In genomic region chr10:30750971-30751677, GRCh38 we compare ENCODE assay signal across 11 cellular contexts.
DNase-seq lines count a peak whose midpoint lies in the region; ATAC-seq and TF ChIP-seq lines count a peak whose summit lies in the region.
"Had no signal": no experiment of that assay in that cellular context is flagged by ENCODE, and none has a peak within 500 bp of the region (broad histone marks: within the 10 kb centered on the region; RNA-seq: fewer than 3 reads in every experiment).

No MANE protein-coding gene starts in this region.

- 75% methylated on average over 10 of the region's 10 CpGs for WGBS in prostate gland

- H3K4me1 ChIP-seq in prostate gland (replicated peaks) = no peaks in the 10 kb centered on the region
- H3K4me1 ChIP-seq: colonic mucosa had no signal

- H3K36me3 Mint-ChIP-seq in activated CD8-positive, alpha-beta memory T cell treated with anti-CD3 and anti-CD28 coated beads, Interleukin-2, amount 10 ng/mL, durations not matched to agents 7 days and 5 days = no peaks in the 10 kb centered on the region
- H3K36me3 Mint-ChIP-seq in activated CD4-positive, alpha-beta memory T cell treated with anti-CD3 and anti-CD28 coated beads for 36 hours = no peaks in the 10 kb centered on the region
- H3K36me3 Mint-ChIP-seq in stimulated activated effector memory CD8-positive, alpha-beta T cell treated with anti-CD3 and anti-CD28 coated beads, Interleukin-12 subunit alpha, Interleukin-12 subunit beta, amount 100 ng/mL, for 72 hours = peaks cover 6% of the 10 kb centered on the region
- H3K36me3 Mint-ChIP-seq: mesothelial cell of epicardium had no signal

- H3K27me3 Mint-ChIP-seq in activated CD8-positive, alpha-beta memory T cell treated with anti-CD3 and anti-CD28 coated beads, Interleukin-2, amount 10 ng/mL, durations not matched to agents 7 days and 5 days = no peaks in the 10 kb centered on the region
- peaks cover 3% of the 10 kb centered on the region for H3K27me3 Mint-ChIP-seq in activated CD4-positive, alpha-beta memory T cell treated with anti-CD3 and anti-CD28 coated beads for 36 hours

- peaks cover 60% of the 10 kb centered on the region for H3K4me1 Mint-ChIP-seq in activated CD8-positive, alpha-beta memory T cell treated with anti-CD3 and anti-CD28 coated beads, Interleukin-2, amount 10 ng/mL, durations not matched to agents 7 days and 5 days
- peaks cover 45% of the 10 kb centered on the region for H3K4me1 Mint-ChIP-seq in activated CD4-positive, alpha-beta memory T cell treated with anti-CD3 and anti-CD28 coated beads for 36 hours (ENCODE audit: low read depth)
- peaks cover 55% of the 10 kb centered on the region for H3K4me1 Mint-ChIP-seq in stimulated activated effector memory CD8-positive, alpha-beta T cell treated with anti-CD3 and anti-CD28 coated beads, Interleukin-12 subunit alpha, Interleukin-12 subunit beta, amount 100 ng/mL, for 72 hours

- no peak for TF ChIP-seq CTCF in prostate gland (IDR thresholded peaks at IDR 0.05)

- peak overlapping the region; percentile 26 for H3K4me3 Mint-ChIP-seq in activated CD8-positive, alpha-beta memory T cell treated with anti-CD3 and anti-CD28 coated beads, Interleukin-2, amount 10 ng/mL, durations not matched to agents 7 days and 5 days
- H3K4me3 Mint-ChIP-seq in activated CD4-positive, alpha-beta memory T cell treated with anti-CD3 and anti-CD28 coated beads for 36 hours = no peak overlapping the region
- peak overlapping the region; percentile 29 for H3K4me3 Mint-ChIP-seq in stimulated activated effector memory CD8-positive, alpha-beta T cell treated with anti-CD3 and anti-CD28 coated beads, Interleukin-12 subunit alpha, Interleukin-12 subunit beta, amount 100 ng/mL, for 72 hours
- H3K4me3 Mint-ChIP-seq: mesothelial cell of epicardium had no signal

- POLR2A ChIA-PET in activated CD4-positive, alpha-beta memory T cell treated with anti-CD3 and anti-CD28 coated beads for 36 hours (lab: Charles Lee) = no interaction called here

- H3K4me3 ChIP-seq in prostate gland = no peak overlapping the region
- H3K4me3 ChIP-seq: colonic mucosa, right atrium auricular region had no signal

- intact Hi-C loops in activated CD4-positive, alpha-beta memory T cell treated with anti-CD3 and anti-CD28 coated beads for 36 hours (cut with micrococcal nuclease) = loop anchor here (2.0 to 5.0 kb wide), 2 partner anchors 14 to 331 kb away; no protein-coding TSS in a partner anchor
- intact Hi-C loops in prostate gland (cut with DNase I) = loop anchor here (5.0 to 10.0 kb wide), 2 partner anchors 744 to 1056 kb away; no protein-coding TSS in a partner anchor

- ATAC-seq in activated CD8-positive, alpha-beta memory T cell treated with anti-CD3 and anti-CD28 coated beads, Interleukin-2, amount 10 ng/mL, durations not matched to agents 7 days and 5 days = peak; percentile 46
- ATAC-seq in HG02852 (IDR thresholded peaks at IDR 0.05; ENCODE audit: unreplicated experiment) = peak; percentile 58
- ATAC-seq in stimulated activated effector memory CD8-positive, alpha-beta T cell treated with anti-CD3 and anti-CD28 coated beads, Interleukin-12 subunit alpha, Interleukin-12 subunit beta, amount 100 ng/mL, for 72 hours = peak; percentile 52

- no peak overlapping the region for H3K27ac ChIP-seq in prostate gland
- H3K27ac ChIP-seq: colonic mucosa had no signal

- peak; percentile 56 for DNase-seq in activated CD8-positive, alpha-beta memory T cell treated with anti-CD3 and anti-CD28 coated beads, Interleukin-2, amount 10 ng/mL, durations not matched to agents 7 days and 5 days
- no peak for DNase-seq in activated CD8-positive, alpha-beta memory T cell treated with anti-CD3 and anti-CD28 coated beads, Interleukin-2, amount 50 U/mL, for 48 hours
- DNase-seq in activated CD4-positive, alpha-beta memory T cell treated with anti-CD3 and anti-CD28 coated beads for 36 hours = peak; percentile 32
- peak in 1 of 2 donors; percentile 54 for DNase-seq in stimulated activated effector memory CD8-positive, alpha-beta T cell treated with anti-CD3 and anti-CD28 coated beads, Interleukin-12 subunit alpha, Interleukin-12 subunit beta, amount 100 ng/mL, for 72 hours (ENCODE audit: low spot score in 2 of 2)
- no peak for DNase-seq in cortex of kidney (lab: John Stamatoyannopoulos, UW)
- no peak for DNase-seq in prostate gland (ENCODE audit: low spot score)
- DNase-seq in central memory CD4-positive, alpha-beta T cell = no peak

- TF ChIP-seq POLR2A in prostate gland (IDR thresholded peaks at IDR 0.05) = no peak

- CTCF ChIA-PET in activated CD8-positive, alpha-beta memory T cell treated with anti-CD3 and anti-CD28 coated beads, Interleukin-2, amount 10 ng/mL, durations not matched to agents 7 days and 5 days (lab: Charles Lee) = interaction anchor here (0.6 to 6.2 kb wide), 29 partner anchors 9 to 1057 kb away, joined by 3 to 104 read pairs (median 5); partner anchors contain the start of gene ZNF438
- CTCF ChIA-PET in activated CD4-positive, alpha-beta memory T cell treated with anti-CD3 and anti-CD28 coated beads for 36 hours (lab: Charles Lee) = interaction anchor here (0.6 to 2.2 kb wide), 12 partner anchors 15 to 1059 kb away, joined by 3 to 11 read pairs (median 4); partner anchors contain the start of gene ZNF438

- no peaks in the 10 kb centered on the region for H3K27me3 ChIP-seq in prostate gland (replicated peaks; ENCODE audit: insufficient read depth)
- H3K27me3 ChIP-seq: colonic mucosa, right atrium auricular region had no signal

- H3K9me3 Mint-ChIP-seq in activated CD8-positive, alpha-beta memory T cell treated with anti-CD3 and anti-CD28 coated beads, Interleukin-2, amount 10 ng/mL, durations not matched to agents 7 days and 5 days (ENCODE audit: low read depth) = no peaks in the 10 kb centered on the region
- H3K9me3 Mint-ChIP-seq in activated CD4-positive, alpha-beta memory T cell treated with anti-CD3 and anti-CD28 coated beads for 36 hours = no peaks in the 10 kb centered on the region
- no peaks in the 10 kb centered on the region for H3K9me3 Mint-ChIP-seq in stimulated activated effector memory CD8-positive, alpha-beta T cell treated with anti-CD3 and anti-CD28 coated beads, Interleukin-12 subunit alpha, Interleukin-12 subunit beta, amount 100 ng/mL, for 72 hours
- H3K9me3 Mint-ChIP-seq: mesothelial cell of epicardium had no signal

- peak overlapping the region; percentile 80 for H3K27ac Mint-ChIP-seq in activated CD8-positive, alpha-beta memory T cell treated with anti-CD3 and anti-CD28 coated beads, Interleukin-2, amount 10 ng/mL, durations not matched to agents 7 days and 5 days
- H3K27ac Mint-ChIP-seq in activated CD4-positive, alpha-beta memory T cell treated with anti-CD3 and anti-CD28 coated beads for 36 hours = peak overlapping the region; percentile 24
- H3K27ac Mint-ChIP-seq in stimulated activated effector memory CD8-positive, alpha-beta T cell treated with anti-CD3 and anti-CD28 coated beads, Interleukin-12 subunit alpha, Interleukin-12 subunit beta, amount 100 ng/mL, for 72 hours = peak overlapping the region; percentile 79
- H3K27ac Mint-ChIP-seq: mesothelial cell of epicardium had no signal

- no peaks in the 10 kb centered on the region for H3K9me3 ChIP-seq in prostate gland
- H3K9me3 ChIP-seq: colonic mucosa, right atrium auricular region had no signal

- no peaks in the 10 kb centered on the region for H3K36me3 ChIP-seq in prostate gland
- H3K36me3 ChIP-seq: colonic mucosa, right atrium auricular region had no signal

Comparison
In these comparisons a context has a peak if more than half of its experiments do, and no peak if none do; other contexts are left out.
1. DNase-seq: peak in activated CD8-positive, alpha-beta memory T cell treated with anti-CD3 and anti-CD28 coated beads, Interleukin-2, amount 10 ng/mL, durations not matched to agents 7 days and 5 days (single experiment) and activated CD4-positive, alpha-beta memory T cell treated with anti-CD3 and anti-CD28 coated beads for 36 hours (single experiment); none in activated CD8-positive, alpha-beta memory T cell treated with anti-CD3 and anti-CD28 coated beads, Interleukin-2, amount 50 U/mL, for 48 hours (single experiment), cortex of kidney (single experiment), prostate gland (single experiment) and central memory CD4-positive, alpha-beta T cell (single experiment).
2. H3K27ac Mint-ChIP-seq: peak in every context shown above with its lines; median percentile 80 in activated CD8-positive, alpha-beta memory T cell treated with anti-CD3 and anti-CD28 coated beads, Interleukin-2, amount 10 ng/mL, durations not matched to agents 7 days and 5 days; 79 in stimulated activated effector memory CD8-positive, alpha-beta T cell treated with anti-CD3 and anti-CD28 coated beads, Interleukin-12 subunit alpha, Interleukin-12 subunit beta, amount 100 ng/mL, for 72 hours; 24 in activated CD4-positive, alpha-beta memory T cell treated with anti-CD3 and anti-CD28 coated beads for 36 hours.
3. Peak in every context shown above with its lines, with median percentiles within 50 percentile points of each other: ATAC-seq.